9 cellular contexts compared by ENCODE assay signal in the genomic region with DNA sequence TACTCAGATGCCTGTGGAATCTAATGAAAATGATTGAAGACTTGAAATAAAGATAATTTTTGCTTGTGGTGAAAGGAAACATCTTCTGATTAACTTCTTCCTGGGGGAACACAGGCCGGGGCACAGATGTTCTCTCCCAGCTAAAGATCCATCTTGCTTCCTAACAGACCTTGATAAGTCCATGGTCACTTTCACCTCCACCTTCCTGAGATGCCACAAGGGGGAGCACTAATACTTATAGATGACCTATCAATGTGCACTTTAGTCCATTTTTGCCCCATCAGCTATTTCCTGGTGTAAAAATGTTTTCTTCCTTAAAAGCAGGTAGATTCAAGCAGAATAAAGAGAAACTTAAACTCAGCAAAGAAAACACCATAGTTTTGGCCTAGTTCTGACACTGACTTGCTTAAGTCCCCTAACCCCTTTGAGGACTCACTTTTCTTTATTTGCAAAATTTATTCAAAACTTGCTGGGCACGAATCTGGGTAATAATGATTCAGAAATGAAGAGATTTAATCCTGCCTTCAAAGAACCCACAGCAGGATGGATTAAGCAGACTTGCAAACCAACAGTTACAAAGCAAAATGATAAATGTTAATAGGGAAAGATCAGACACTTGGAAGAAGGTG.
DNase-seq lines count a peak whose midpoint lies in the region; ATAC-seq, FAIRE-seq and TF ChIP-seq lines count a peak whose summit lies in the region.
"Had no signal": no experiment of that assay in that cellular context is flagged by ENCODE, and none has a peak within 500 bp of the region (broad histone marks: within the 10 kb centered on the region; RNA-seq: fewer than 3 reads in every experiment).

No MANE protein-coding gene starts in this region.

- 32 to 46% (median 38%) methylated on average over 2 of the region's 2 CpGs for WGBS in ovary, 3 donors

- no TSS peak for BruUV-seq in OCI-LY7 (replicated peaks; lab: Mats Ljungman, UMichigan)

- intact Hi-C loops in OCI-LY7 (cut with micrococcal nuclease; ENCODE audit: unreplicated experiment), result loop anchor here (1.0 kb wide), 1 partner anchor 528 kb away; no protein-coding TSS in a partner anchor
- intact Hi-C loops in ovary (cut with DNase I), result no loop called here

- H3F3A ChIP-seq in DOHH2 (ENCODE audit: control insufficient read depth, insufficient read depth), result no peaks in the 10 kb centered on the region

- peak; percentile 81 for TF ChIP-seq CTCF in DOHH2 (IDR thresholded peaks at IDR 0.05; ENCODE audit: low read depth, low read length, poor library complexity, severe bottlenecking)
- peak; percentile 89 for TF ChIP-seq CTCF in OCI-LY7 (conservative IDR thresholded peaks at IDR 0.05; ENCODE audit: low read length)
- TF ChIP-seq CTCF in foreskin keratinocyte (conservative IDR thresholded peaks at IDR 0.05), result peak; percentile 91
- TF ChIP-seq CTCF in ovary (IDR thresholded peaks at IDR 0.05), result peak; percentile 20 to 52 (median 42)

- H3K9me3 Mint-ChIP-seq in activated T-cell treated with anti-CD3 and anti-CD28 coated beads, Interleukin-2, amount 50 U/mL, for 4 hours, result no peaks in the 10 kb centered on the region

- H3K79me2 ChIP-seq in DOHH2 (ENCODE audit: control insufficient read depth, low read length), result no peaks in the 10 kb centered on the region
- no peaks in the 10 kb centered on the region for H3K79me2 ChIP-seq in OCI-LY7 (ENCODE audit: insufficient read depth, low read depth, low read length)

- no peaks in the 10 kb centered on the region for H3K36me3 ChIP-seq in DOHH2 (ENCODE audit: control insufficient read depth, low read length)
- no peaks in the 10 kb centered on the region for H3K36me3 ChIP-seq in OCI-LY7 (ENCODE audit: insufficient read depth, low read length)
- no peaks in the 10 kb centered on the region for H3K36me3 ChIP-seq in ovary

- H3K4me1 Mint-ChIP-seq in activated T-cell treated with anti-CD3 and anti-CD28 coated beads, Interleukin-2, amount 50 U/mL, for 4 hours (ENCODE audit: low read depth), result no peaks in the 10 kb centered on the region

- H3K9me3 ChIP-seq in DOHH2 (ENCODE audit: control insufficient read depth, insufficient read depth, low read length) (no peaks in the 10 kb centered on the region), OCI-LY7 (ENCODE audit: low read length) (no peaks in the 10 kb centered on the region), ovary (no peaks in the 10 kb centered on the region)

- POLR2A ChIA-PET in OCI-LY7 (lab: Charles Lee), result interaction anchor here (0.6 to 1.2 kb wide), 3 partner anchors 44 to 70 kb away, joined by 3 to 4 read pairs (median 4); no protein-coding TSS in a partner anchor

- CTCF ChIA-PET in OCI-LY7 (lab: Charles Lee; ENCODE audit: unreplicated experiment), result interaction anchor here (1.1 kb wide), 1 partner anchor 549 kb away, joined by 4 read pairs; no protein-coding TSS in a partner anchor

- DNase-seq in OCI-LY7 (ENCODE audit: low spot score) (peak; percentile 77), foreskin keratinocyte (peak; percentile 37 to 70), ovary (peak in 4 of 5 donors; percentile 24 to 71 (median 40)), urothelium cell line (ENCODE audit: low spot score) (peak; percentile 26)
- DNase-seq in activated T-cell treated with anti-CD3 and anti-CD28 coated beads, Interleukin-2, amount 50 U/mL, for 4 hours, result peak; percentile 38

- no peaks in the 10 kb centered on the region for H4K20me1 ChIP-seq in DOHH2 (ENCODE audit: control insufficient read depth, insufficient read depth, low read depth, low read length)
- H4K20me1 ChIP-seq in OCI-LY7 (ENCODE audit: insufficient read depth, low read length), result no peaks in the 10 kb centered on the region

- no peak overlapping the region for H3K27ac ChIP-seq in DOHH2 (ENCODE audit: low read depth, low read length)
- H3K27ac ChIP-seq in OCI-LY7 (ENCODE audit: low read depth, low read length, poor library complexity, severe bottlenecking), result no peak overlapping the region
- H3K27ac ChIP-seq in foreskin keratinocyte, result no peak overlapping the region
- H3K27ac ChIP-seq in ovary, result no peak overlapping the region

- H3K27me3 ChIP-seq in DOHH2 (ENCODE audit: control insufficient read depth, low read length) (no peaks in the 10 kb centered on the region), foreskin keratinocyte (no peaks in the 10 kb centered on the region), ovary (no peaks in the 10 kb centered on the region)

- no peak overlapping the region for H3K4me3 Mint-ChIP-seq in activated T-cell treated with anti-CD3 and anti-CD28 coated beads, Interleukin-2, amount 50 U/mL, for 4 hours

- TF ChIP-seq POLR2A in ovary (IDR thresholded peaks at IDR 0.05), result no peak

- peak; percentile 96 for ATAC-seq in GM21619 (IDR thresholded peaks at IDR 0.05; ENCODE audit: unreplicated experiment)
- peak; percentile 66 to 70 for ATAC-seq in activated T-cell treated with anti-CD3 and anti-CD28 coated beads, Interleukin-2, amount 50 U/mL, for 4 hours
- peak; percentile 90 for ATAC-seq in foreskin keratinocyte

- FAIRE-seq in urothelium cell line (lab: Jason Lieb, UNC), result peak; percentile 23
- FAIRE-seq: colon had no signal

- no peaks in the 10 kb centered on the region for H3K9me2 ChIP-seq in DOHH2 (replicated peaks; ENCODE audit: control insufficient read depth, low read length)
- H3K9me2 ChIP-seq in OCI-LY7 (ENCODE audit: insufficient read depth, low read length), result no peaks in the 10 kb centered on the region

- H3K4me2 ChIP-seq in DOHH2 (ENCODE audit: low read length) (no peak overlapping the region), OCI-LY7 (ENCODE audit: low read length) (no peak overlapping the region)

- H3K4me1 ChIP-seq in DOHH2 (ENCODE audit: control insufficient read depth, low read length) (no peaks in the 10 kb centered on the region), OCI-LY7 (ENCODE audit: insufficient read depth, low read length, poor library complexity, severe bottlenecking) (no peaks in the 10 kb centered on the region), foreskin keratinocyte (no peaks in the 10 kb centered on the region), ovary (ENCODE audit: insufficient read depth) (no peaks in the 10 kb centered on the region)

- no peak for TF ChIP-seq EP300 in Ishikawa (IDR thresholded peaks at IDR 0.05; ENCODE audit: borderline replicate concordance)
- TF ChIP-seq EP300 in ovary (IDR thresholded peaks at IDR 0.05), result no peak

- peak; percentile 85 for TF ChIP-seq RAD21 in Ishikawa (IDR thresholded peaks at IDR 0.05; ENCODE audit: low read depth)

- no peaks in the 10 kb centered on the region for H3K36me3 Mint-ChIP-seq in activated T-cell treated with anti-CD3 and anti-CD28 coated beads, Interleukin-2, amount 50 U/mL, for 4 hours (ENCODE audit: insufficient read depth)

- no peak overlapping the region for H3K4me3 ChIP-seq in DOHH2 (ENCODE audit: low read length)
- no peak overlapping the region for H3K4me3 ChIP-seq in OCI-LY7 (ENCODE audit: low read depth, low read length, poor library complexity, severe bottlenecking)
- H3K4me3 ChIP-seq in ovary, result no peak overlapping the region

- H3K27me3 Mint-ChIP-seq in activated T-cell treated with anti-CD3 and anti-CD28 coated beads, Interleukin-2, amount 50 U/mL, for 4 hours (ENCODE audit: low read depth), result peaks cover 5% of the 10 kb centered on the region

- H2AFZ ChIP-seq in OCI-LY7 (ENCODE audit: low read length), result peak overlapping the region; percentile 63

TF ChIP-seq in Ishikawa, 13 proteins besides CTCF, POLR2A, EP300 and RAD21:
- TF ChIP-seq CREB1 (IDR thresholded peaks at IDR 0.05; ENCODE audit: low read depth), result no peak
- TF ChIP-seq, protein P1, sequence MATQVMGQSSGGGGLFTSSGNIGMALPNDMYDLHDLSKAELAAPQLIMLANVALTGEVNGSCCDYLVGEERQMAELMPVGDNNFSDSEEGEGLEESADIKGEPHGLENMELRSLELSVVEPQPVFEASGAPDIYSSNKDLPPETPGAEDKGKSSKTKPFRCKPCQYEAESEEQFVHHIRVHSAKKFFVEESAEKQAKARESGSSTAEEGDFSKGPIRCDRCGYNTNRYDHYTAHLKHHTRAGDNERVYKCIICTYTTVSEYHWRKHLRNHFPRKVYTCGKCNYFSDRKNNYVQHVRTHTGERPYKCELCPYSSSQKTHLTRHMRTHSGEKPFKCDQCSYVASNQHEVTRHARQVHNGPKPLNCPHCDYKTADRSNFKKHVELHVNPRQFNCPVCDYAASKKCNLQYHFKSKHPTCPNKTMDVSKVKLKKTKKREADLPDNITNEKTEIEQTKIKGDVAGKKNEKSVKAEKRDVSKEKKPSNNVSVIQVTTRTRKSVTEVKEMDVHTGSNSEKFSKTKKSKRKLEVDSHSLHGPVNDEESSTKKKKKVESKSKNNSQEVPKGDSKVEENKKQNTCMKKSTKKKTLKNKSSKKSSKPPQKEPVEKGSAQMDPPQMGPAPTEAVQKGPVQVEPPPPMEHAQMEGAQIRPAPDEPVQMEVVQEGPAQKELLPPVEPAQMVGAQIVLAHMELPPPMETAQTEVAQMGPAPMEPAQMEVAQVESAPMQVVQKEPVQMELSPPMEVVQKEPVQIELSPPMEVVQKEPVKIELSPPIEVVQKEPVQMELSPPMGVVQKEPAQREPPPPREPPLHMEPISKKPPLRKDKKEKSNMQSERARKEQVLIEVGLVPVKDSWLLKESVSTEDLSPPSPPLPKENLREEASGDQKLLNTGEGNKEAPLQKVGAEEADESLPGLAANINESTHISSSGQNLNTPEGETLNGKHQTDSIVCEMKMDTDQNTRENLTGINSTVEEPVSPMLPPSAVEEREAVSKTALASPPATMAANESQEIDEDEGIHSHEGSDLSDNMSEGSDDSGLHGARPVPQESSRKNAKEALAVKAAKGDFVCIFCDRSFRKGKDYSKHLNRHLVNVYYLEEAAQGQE (IDR thresholded peaks at IDR 0.05; ENCODE audit: low read depth), result no peak
- TF ChIP-seq NFIC (IDR thresholded peaks at IDR 0.05), result no peak
- no peak for TF ChIP-seq TEAD4 (IDR thresholded peaks at IDR 0.05)
- TF ChIP-seq CEBPB (IDR thresholded peaks at IDR 0.05), result no peak
- no peak for TF ChIP-seq ZBTB7A (IDR thresholded peaks at IDR 0.05; ENCODE audit: low read depth)
- TF ChIP-seq, protein P2, sequence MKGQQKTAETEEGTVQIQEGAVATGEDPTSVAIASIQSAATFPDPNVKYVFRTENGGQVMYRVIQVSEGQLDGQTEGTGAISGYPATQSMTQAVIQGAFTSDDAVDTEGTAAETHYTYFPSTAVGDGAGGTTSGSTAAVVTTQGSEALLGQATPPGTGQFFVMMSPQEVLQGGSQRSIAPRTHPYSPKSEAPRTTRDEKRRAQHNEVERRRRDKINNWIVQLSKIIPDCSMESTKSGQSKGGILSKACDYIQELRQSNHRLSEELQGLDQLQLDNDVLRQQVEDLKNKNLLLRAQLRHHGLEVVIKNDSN (IDR thresholded peaks at IDR 0.05), result no peak
- TF ChIP-seq EGR1 (IDR thresholded peaks at IDR 0.05), result no peak
- TF ChIP-seq, protein P3, sequence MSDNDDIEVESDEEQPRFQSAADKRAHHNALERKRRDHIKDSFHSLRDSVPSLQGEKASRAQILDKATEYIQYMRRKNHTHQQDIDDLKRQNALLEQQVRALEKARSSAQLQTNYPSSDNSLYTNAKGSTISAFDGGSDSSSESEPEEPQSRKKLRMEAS (IDR thresholded peaks at IDR 0.05), result no peak
- no peak for TF ChIP-seq FOXM1 (IDR thresholded peaks at IDR 0.05; ENCODE audit: borderline replicate concordance, low read depth)

Comparison
In these comparisons a context has a peak if more than half of its experiments do, and no peak if none do; other contexts are left out.
1. DNase-seq: peak in every context shown above with its lines; median percentile 77 in OCI-LY7; 54 in foreskin keratinocyte; 40 in ovary; 38 in activated T-cell treated with anti-CD3 and anti-CD28 coated beads, Interleukin-2, amount 50 U/mL, for 4 hours; 26 in urothelium cell line.